Comparison of ENCODE assay signal across 8 cellular contexts in genomic region chr17:2398655-2399571, GRCh38. TPM values are rescaled to one million over a fixed set of nuclear protein-coding genes. Genes with fewer than 3 reads are reported as not detected.
A peak's percentile ranks its signal among the peaks of the same experiment; 100 is the strongest.
DNase-seq lines count a peak whose midpoint lies in the region; ATAC-seq, FAIRE-seq and TF ChIP-seq lines count a peak whose summit lies in the region.

No MANE protein-coding gene starts in this region.

- POLR2A ChIA-PET in MCF 10A (lab: Yijun Ruan, JAX) = interaction anchor here (0.6 to 3.6 kb wide), 18 partner anchors 8 to 728 kb away, joined by 3 to 27 read pairs (median 4); partner anchors contain the start of genes METTL16, SGSM2 and TSR1

- peaks cover 18 to 30% of the 10 kb centered on the region in 2 donors for H3K4me1 ChIP-seq in small intestine (ENCODE audit: control insufficient read depth in 2 of 2, insufficient read depth in 1 of 2, low read depth in 1 of 2, low read length in 1 of 2)

- BruUV-seq in MCF 10A (replicated peaks; lab: Mats Ljungman, UMichigan) = no TSS peak

- no peaks in the 10 kb centered on the region for H3K27me3 Mint-ChIP-seq in MCF 10A (ENCODE audit: insufficient read depth, unreplicated experiment)

- H3K27ac ChIP-seq in WERI-Rb-1 = peak overlapping the region; percentile 95
- peak overlapping the region; percentile 96 to 97 for H3K27ac ChIP-seq in small intestine (ENCODE audit: low read depth in 1 of 2, low read length in 1 of 2)

- intact Hi-C loops in MCF 10A (cut with micrococcal nuclease) = no loop called here

- H3K36me3 ChIP-seq in WERI-Rb-1 (no peaks in the 10 kb centered on the region), small intestine (ENCODE audit: control insufficient read depth in 2 of 2, insufficient read depth in 2 of 2, low read length in 2 of 2) (peaks cover 0 to 2% of the 10 kb centered on the region in 2 donors)

- peaks cover 6% of the 10 kb centered on the region for H3K36me3 Mint-ChIP-seq in MCF 10A (ENCODE audit: insufficient read depth, unreplicated experiment)

- H3K4me3 ChIP-seq in WERI-Rb-1 (ENCODE audit: low read depth, low read length) (peak overlapping the region; percentile 82), small intestine (ENCODE audit: low read depth in 1 of 2, low read length in 2 of 2) (peak overlapping the region; percentile 32 to 53)

- CTCF ChIA-PET in MCF 10A (lab: Yijun Ruan, JAX) = interaction anchor here (0.9 to 2.2 kb wide), 2 partner anchors 16 to 17 kb away, joined by 4 to 9 read pairs; no protein-coding TSS in a partner anchor

- ATAC-seq in GM21447 (IDR thresholded peaks at IDR 0.05; ENCODE audit: unreplicated experiment) (no peak), HG02840 (IDR thresholded peaks at IDR 0.05; ENCODE audit: low FRiP score, unreplicated experiment) (no peak)

- 13 to 17% (median 16%) methylated on average over 40 to 55 of the region's 55 CpGs for WGBS in small intestine, 3 donors

- no peak for TF ChIP-seq CTCF in WERI-Rb-1 (IDR thresholded peaks at IDR 0.05; ENCODE audit: low read depth, low read length)
- TF ChIP-seq CTCF in MCF 10A (IDR thresholded peaks at IDR 0.05; ENCODE audit: unreplicated experiment) = no peak

- H3K4me1 Mint-ChIP-seq in MCF 10A (ENCODE audit: insufficient read depth, unreplicated experiment) = peaks cover 24% of the 10 kb centered on the region

- peak overlapping the region; percentile 87 for H3K4me3 Mint-ChIP-seq in MCF 10A (ENCODE audit: unreplicated experiment)

- H3K27ac Mint-ChIP-seq in MCF 10A (ENCODE audit: low read depth, unreplicated experiment) = peak overlapping the region; percentile 99

- H3K27me3 ChIP-seq in WERI-Rb-1 (ENCODE audit: insufficient read depth, low read depth, severe bottlenecking) = no peaks in the 10 kb centered on the region
- H3K27me3 ChIP-seq in small intestine (ENCODE audit: control insufficient read depth in 2 of 2, insufficient read depth in 2 of 2, low read length in 2 of 2) = no peaks in the 10 kb centered on the region

- no peak for FAIRE-seq in small intestine (lab: Jason Lieb, UNC)

- no peaks in the 10 kb centered on the region for H3K9me3 ChIP-seq in WERI-Rb-1 (ENCODE audit: severe bottlenecking)
- no peaks in the 10 kb centered on the region for H3K9me3 ChIP-seq in small intestine (ENCODE audit: control insufficient read depth, low read depth)

- H3K9me3 Mint-ChIP-seq in MCF 10A (ENCODE audit: unreplicated experiment) = no peaks in the 10 kb centered on the region

- peak; percentile 68 for DNase-seq in DMS79 treated with DMSO at 0.1 percent for 48 hours (lab: John Stamatoyannopoulos, UW)
- peak; percentile 51 for DNase-seq in MV-4-11 (lab: John Stamatoyannopoulos, UW)
- no peak for DNase-seq in WERI-Rb-1
- peak; percentile 84 for DNase-seq in MCF 10A (ENCODE audit: unreplicated experiment)
- DNase-seq in iPS-NIHi11 (ENCODE audit: low spot score) = peak; percentile 32
- peak; percentile 78 for DNase-seq in small intestine

RNA-seq across cellular contexts. Expression of gene MNT, which starts 1.9 kb away (rescaled TPM):
- total RNA-seq in MCF 10A (2022) = 25.5 and 32.5 TPM in 2 replicates
- polyA plus RNA-seq in small intestine = 10 to 100 TPM in 1 of 3 donors, 1 to 10 TPM in 2; 4.2 to 11.6 (median 4.6) TPM
